Comparison of ENCODE assay signal across 1 cellular context in genomic region chr7:113794573-113794972, GRCh38.
A peak's percentile ranks its signal among the peaks of the same experiment; 100 is the strongest.
TF ChIP-seq lines count a peak whose summit lies in the region.

No MANE protein-coding gene starts in this region.

TF ChIP-seq in HepG2, 621 proteins besides CTCF, POLR2A, EP300 and RAD21 (continued from another document):
- TF ChIP-seq GRHL1 (CRISPR knock-in tag; conservative IDR thresholded peaks at IDR 0.05): no peak
- TF ChIP-seq NFYB (CRISPR knock-in tag; IDR thresholded peaks at IDR 0.05): no peak
- peak; percentile 57 for TF ChIP-seq CREB1 (IDR thresholded peaks at IDR 0.05)
- TF ChIP-seq CREB1 (CRISPR knock-in tag; IDR thresholded peaks at IDR 0.05): no peak
- TF ChIP-seq XRCC5 (optimal IDR thresholded peaks at IDR 0.05; ENCODE audit: low read length): no peak
- TF ChIP-seq NONO (IDR thresholded peaks at IDR 0.05): no peak
- TF ChIP-seq NONO (CRISPR knock-in tag; conservative IDR thresholded peaks at IDR 0.05): no peak
- no peak for TF ChIP-seq RORA (CRISPR knock-in tag; IDR thresholded peaks at IDR 0.05)
- TF ChIP-seq ZFP82 (CRISPR knock-in tag; IDR thresholded peaks at IDR 0.05; ENCODE audit: borderline replicate concordance): no peak
TF ChIP-seq in HepG2: peak in this region for 1.
